In genomic region chr20:56715902-56716519, GRCh38 we compare ENCODE assay signal across 20 cellular contexts.
"Had no signal": no experiment of that assay in that cellular context is flagged by ENCODE, and none has a peak within 500 bp of the region (broad histone marks: within the 10 kb centered on the region; RNA-seq: fewer than 3 reads in every experiment).

No MANE protein-coding gene starts in this region.

- H3K9ac ChIP-seq: KMS-11 had no signal

- ATAC-seq: Panc1, PC-3, SK-N-SH treated with all-trans-retinoic acid at 6 μM for 48 hours had no signal

- H3K4me2 ChIP-seq: KMS-11 had no signal

- H3K27ac ChIP-seq: KMS-11, RWPE1 had no signal

- DNase-seq: IMR-90, Kasumi-1, MM.1S, NCI-H1092 treated with DMSO at 0.1 percent for 48 hours, NCI-H1436, NCI-H187, NCI-H2029, NCI-H2081 treated with DMSO at 0.1 percent for 48 hours, NCI-H2171, NCI-H226, NCI-H446, NCI-H510A, NCI-H524 treated with DMSO at 0.1 percent for 48 hours, NCI-H69, NCI-H774, PC-3 had no signal
